Comparison of ENCODE assay signal across 27 cellular contexts in the genomic region with DNA sequence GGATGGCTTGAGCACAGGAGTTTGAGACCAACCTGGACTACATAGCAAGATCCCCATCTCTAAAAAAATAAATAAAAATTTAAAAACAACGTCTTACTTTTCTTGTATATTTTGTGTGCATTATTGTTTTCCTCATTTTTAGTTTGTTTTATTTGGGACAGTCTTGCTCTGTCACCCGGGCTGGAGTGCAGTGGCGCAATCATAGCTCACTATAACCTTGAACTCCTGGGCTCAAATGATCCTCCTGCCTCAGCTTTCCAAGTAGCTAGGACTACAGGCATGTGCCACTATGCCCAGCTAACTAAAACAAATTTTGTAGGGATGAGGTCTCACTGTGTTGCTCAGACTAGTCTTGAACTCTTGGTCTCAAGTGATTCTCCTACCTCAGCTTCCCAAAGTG. TPM values are rescaled to one million over a fixed set of nuclear protein-coding genes. Genes with fewer than 3 reads are reported as not detected.
DNase-seq lines count a peak whose midpoint lies in the region; ATAC-seq, FAIRE-seq and TF ChIP-seq lines count a peak whose summit lies in the region.
"Had no signal": no experiment of that assay in that cellular context is flagged by ENCODE, and none has a peak within 500 bp of the region (broad histone marks: within the 10 kb centered on the region; RNA-seq: fewer than 3 reads in every experiment).

No MANE protein-coding gene starts in this region.

- H3K27me3 ChIP-seq in K562 (ENCODE audit: control insufficient read depth in 2 of 2, insufficient read depth in 2 of 2, low read length in 2 of 2) = no peaks in the 10 kb centered on the region
- no peaks in the 10 kb centered on the region for H3K27me3 ChIP-seq in liver (ENCODE audit: control insufficient read depth in 4 of 4, insufficient read depth in 4 of 4, low read length in 3 of 4)
- H3K27me3 ChIP-seq in tibial artery = no peaks in the 10 kb centered on the region
- H3K27me3 ChIP-seq in ovary = no peaks in the 10 kb centered on the region
- H3K27me3 ChIP-seq: BE2C, BLaER1 had no signal

- intact Hi-C loops in K562 (cut with micrococcal nuclease) = no loop called here
- intact Hi-C loops in tibial artery (cut with DNase I; ENCODE audit: low total_unique reads) = no loop called here
- intact Hi-C loops in ovary (cut with DNase I) = no loop called here

- H3K9me1 ChIP-seq in K562 (ENCODE audit: control insufficient read depth, insufficient read depth, low read length) = no peaks in the 10 kb centered on the region

- TF ChIP-seq POLR2A in K562 (conservative IDR thresholded peaks at IDR 0.05) (no peak), ovary (IDR thresholded peaks at IDR 0.05) (no peak)

- no peaks in the 10 kb centered on the region for H3K36me3 ChIP-seq in K562 (ENCODE audit: control insufficient read depth, insufficient read depth, low read length)
- no peaks in the 10 kb centered on the region for H3K36me3 ChIP-seq in liver (ENCODE audit: control insufficient read depth in 4 of 4, insufficient read depth in 3 of 4, low read depth in 1 of 4, low read length in 3 of 4)
- no peaks in the 10 kb centered on the region for H3K36me3 ChIP-seq in tibial artery
- no peaks in the 10 kb centered on the region for H3K36me3 ChIP-seq in ovary
- H3K36me3 ChIP-seq: BE2C, BLaER1 had no signal

- in situ Hi-C loops in K562 (cut with MboI) = no loop called here

- FAIRE-seq in K562 (lab: Jason Lieb, UNC) = peak; percentile 58
- FAIRE-seq: A204.1, GM12878, GM12892, GM18507 had no signal

- TF ChIP-seq RAD21 in K562 (CRISPR knock-in tag; conservative IDR thresholded peaks at IDR 0.05 in 1 of 2, IDR thresholded peaks at IDR 0.05 in 1 of 2) (no peak), liver (IDR thresholded peaks at IDR 0.05) (peak; percentile 15 to 41)

- CTCF ChIA-PET in K562 (lab: Yijun Ruan, JAX; ENCODE audit: low intra/inter-chr PET ratio) = no interaction called here

- H3K4me3 ChIP-seq in K562 (no peak overlapping the region), liver (ENCODE audit: low read depth in 1 of 3, low read length in 3 of 3) (no peak overlapping the region), tibial artery (no peak overlapping the region), ovary (no peak overlapping the region)
- H3K4me3 ChIP-seq: BLaER1, GM12878 had no signal

- H3K9me3 ChIP-seq in K562 (replicated peaks; ENCODE audit: control insufficient read depth, insufficient read depth, low read depth, low read length) = no peaks in the 10 kb centered on the region
- H3K9me3 ChIP-seq in liver (ENCODE audit: control insufficient read depth in 4 of 4, low read length in 3 of 4) = no peaks in the 10 kb centered on the region
- no peaks in the 10 kb centered on the region for H3K9me3 ChIP-seq in tibial artery
- H3K9me3 ChIP-seq in ovary = no peaks in the 10 kb centered on the region
- H3K9me3 ChIP-seq: BE2C, BLaER1 had no signal

- no peak for TF ChIP-seq EP300 in K562 (IDR thresholded peaks at IDR 0.05; ENCODE audit: low read length)
- no peak for TF ChIP-seq EP300 in ovary (IDR thresholded peaks at IDR 0.05)

- ATAC-seq in K562 (no peak), left lobe of liver (peak; percentile 64), HG03097 (IDR thresholded peaks at IDR 0.05; ENCODE audit: low FRiP score, unreplicated experiment) (no peak)
- ATAC-seq: GM12878 had no signal

- H3K79me2 ChIP-seq in K562 (ENCODE audit: control insufficient read depth, insufficient read depth, low read length) = no peaks in the 10 kb centered on the region

- 38% methylated on average over 3 of the region's 3 CpGs for WGBS in K562 (ENCODE audit: insufficient coverage, low coverage, missing lambda C conversion rate)
- 40% methylated on average over 3 of the region's 3 CpGs for WGBS in liver
- WGBS in ovary, 3 donors = 78 to 88% (median 82%) methylated on average over 3 of the region's 3 CpGs

- H3K4me1 ChIP-seq in K562 (replicated peaks in 1 of 2; ENCODE audit: control insufficient read depth in 2 of 2, insufficient read depth in 2 of 2, low read length in 2 of 2) = no peaks in the 10 kb centered on the region; a peak in 1 of 5 replicates
- H3K4me1 ChIP-seq in liver (ENCODE audit: control insufficient read depth in 4 of 4, insufficient read depth in 4 of 4, low read length in 3 of 4) = peaks cover 16 to 32% (median 30%) of the 10 kb centered on the region in 4 donors
- no peaks in the 10 kb centered on the region for H3K4me1 ChIP-seq in tibial artery
- H3K4me1 ChIP-seq in ovary (ENCODE audit: insufficient read depth) = no peaks in the 10 kb centered on the region
- H3K4me1 ChIP-seq: BE2C had no signal

- no TSS peak for BruUV-seq in K562 (replicated peaks; lab: Mats Ljungman, UMichigan)

- H4K20me1 ChIP-seq in K562 (replicated peaks; ENCODE audit: control insufficient read depth, insufficient read depth, low read length) = no peaks in the 10 kb centered on the region
- H4K20me1 ChIP-seq: BLaER1 had no signal

- POLR2A ChIA-PET in K562 (lab: Yijun Ruan, JAX) = interaction anchor here (0.6 to 2.7 kb wide), 2 partner anchors 9 to 195 kb away, joined by 3 to 14 read pairs; a partner anchor contains a TSS

- TF ChIP-seq CTCF in K562 (IDR thresholded peaks at IDR 0.05 in 2 of 3, conservative IDR thresholded peaks at IDR 0.05 in 1 of 3; ENCODE audit: insufficient read depth in 2 of 3, low read depth in 1 of 3, low read length in 3 of 3) = no peak
- TF ChIP-seq CTCF in liver (IDR thresholded peaks at IDR 0.05; ENCODE audit: low read depth, low read length, missing input control) = no peak
- no peak for TF ChIP-seq CTCF in tibial artery (IDR thresholded peaks at IDR 0.05)
- no peak for TF ChIP-seq CTCF in ovary (IDR thresholded peaks at IDR 0.05)

- H3K27ac ChIP-seq in K562 (ENCODE audit: extremely low read depth, low read depth, low read length) = no peak overlapping the region
- H3K27ac ChIP-seq in liver (ENCODE audit: low read depth in 1 of 2, low read length in 2 of 2) = peak overlapping the region; percentile 80 to 86
- H3K27ac ChIP-seq in tibial artery = no peak overlapping the region
- no peak overlapping the region for H3K27ac ChIP-seq in ovary
- H3K27ac ChIP-seq: BLaER1 had no signal

- DNase-seq in K562 (ENCODE audit: extremely low read depth in 1 of 4, low spot score in 3 of 4) (no peak), left lobe of liver (ENCODE audit: low spot score) (peak; percentile 82), NOMO-1 treated with dmso at 0.1 percent for 144 hours (lab: John Stamatoyannopoulos, UW; ENCODE audit: unreplicated experiment) (no peak), tibial artery (no peak), ovary (no peak)
- DNase-seq: 8988T; ACHN; C1 segment of cervical spinal cord; CD4-positive, alpha-beta memory T cell; CD4-positive, CD25-positive, alpha-beta regulatory T cell; CD8-positive, alpha-beta memory T cell; COR-L47; DMS 273 treated with DMSO at 0.1 percent for 48 hours; DMS153; DMS53; DMS79; DND-41; EL; GDM1 had no signal

- no peak overlapping the region for H3K9ac ChIP-seq in K562 (ENCODE audit: insufficient read depth in 1 of 2, low read depth in 2 of 2, low read length in 2 of 2)
- H3K9ac ChIP-seq in liver (ENCODE audit: low read depth in 1 of 2, low read length in 2 of 2) = no peak overlapping the region
- H3K9ac ChIP-seq: BLaER1 had no signal

- H3K4me2 ChIP-seq in K562 (ENCODE audit: insufficient read depth, low read length) = no peak overlapping the region
- H3K4me2 ChIP-seq: BLaER1 had no signal

- no peak overlapping the region for H2AFZ ChIP-seq in K562 (ENCODE audit: low read depth, low read length)

RNA-seq across cellular contexts. Expression of a gene that starts 9.5 kb away (rescaled TPM):
- 0.56 and 0.86 TPM in 2 replicates for total RNA-seq in K562 (2011; cell fraction: chromatin; rRNA removed; ENCODE audit: low replicate concordance)
- total RNA-seq in K562 (2011; cell fraction: nucleolus; rRNA removed) = 0.39 and 0.50 TPM in 2 replicates
- 0.69 and 1.0 TPM in 2 replicates for total RNA-seq in K562 (2011; cell fraction: nucleoplasm; rRNA removed)
- total RNA-seq in K562 (2014; rRNA removed) (0.41 and 1.6 TPM in 2 replicates), K562 (2014; rRNA removed; fragmentation: Illumina TruSeq; extraction: Trizol) (1.9 and 2.2 TPM in 2 replicates), K562 (2015; rRNA removed; fragmentation: Illumina TruSeq; extraction: Trizol) (0.94 and 0.98 TPM in 2 replicates), K562 (2021) (1.8 and 2.0 TPM in 2 replicates), left lobe of liver (209 TPM), liver (100 to 1,000 TPM in 1 of 2 donors, 10 to 100 TPM in 1; 21.1 to 102 TPM), ovary (10 to 100 TPM; 27.0 to 63.1 (median 56.9) TPM)
- polyA plus RNA-seq in K562 (2011; rRNA removed) (3.7 and 5.7 TPM in 2 replicates), K562 (2014; fragmentation: Illumina TruSeq; extraction: Trizol) (1.9 and 3.1 TPM in 2 replicates), K562 (2014; fragmentation: Nextera tagmentation; extraction: Ambion mirVana) (1 to 10 TPM; 3.0 to 3.7 TPM), K562 (2014; rRNA removed) (1.6 and 2.3 TPM in 2 replicates), liver (100 to 1,000 TPM in 1 of 2 donors, 10 to 100 TPM in 1; 80.9 to 311 TPM), ovary (10 to 100 TPM; 18.8 to 83.6 TPM)
- 0.40 and 4.1 TPM in 2 replicates for polyA plus RNA-seq in K562 (2011; cell fraction: cytosol; rRNA removed)
- polyA plus RNA-seq in K562 (2011; cell fraction: nucleus; rRNA removed) = 0.54 and 1.7 TPM in 2 replicates
- 1.7 and 10.2 TPM in 2 replicates for polyA plus RNA-seq in K562 (2012)
- 3.5 and 7.7 TPM in 2 replicates for polyA minus RNA-seq in K562 (2011; rRNA and poly(A)+ RNA removed)
- polyA minus RNA-seq in K562 (2011; cell fraction: cytosol; rRNA and poly(A)+ RNA removed) = 5.2 TPM in 1 of 2 replicates, not detected in the other
- 0.22 and 0.40 TPM in 2 replicates for polyA minus RNA-seq in K562 (2011; cell fraction: nucleus; rRNA and poly(A)+ RNA removed)

RNA-seq across cellular contexts. Expression of a gene that starts 49.7 kb away (rescaled TPM):
- 14.5 and 47.2 TPM in 2 replicates for total RNA-seq in K562 (2011; cell fraction: chromatin; rRNA removed; ENCODE audit: low replicate concordance)
- 15.8 and 18.4 TPM in 2 replicates for total RNA-seq in K562 (2011; cell fraction: nucleolus; rRNA removed)
- 30.0 and 56.6 TPM in 2 replicates for total RNA-seq in K562 (2011; cell fraction: nucleoplasm; rRNA removed)
- 60.5 and 99.0 TPM in 2 replicates for total RNA-seq in K562 (2014; rRNA removed)
- 32.1 and 39.6 TPM in 2 replicates for total RNA-seq in K562 (2014; rRNA removed; fragmentation: Illumina TruSeq; extraction: Trizol)
- 25.5 and 29.8 TPM in 2 replicates for total RNA-seq in K562 (2015; rRNA removed; fragmentation: Illumina TruSeq; extraction: Trizol)
- total RNA-seq in K562 (2021) = 103 and 121 TPM in 2 replicates
- 133 and 190 TPM in 2 replicates for polyA plus RNA-seq in K562 (2011; rRNA removed)
- polyA plus RNA-seq in K562 (2011; cell fraction: cytosol; rRNA removed) = 52.2 and 63.3 TPM in 2 replicates
- 16.8 and 24.8 TPM in 2 replicates for polyA plus RNA-seq in K562 (2011; cell fraction: nucleus; rRNA removed)
- polyA plus RNA-seq in K562 (2012) = 76.3 and 178 TPM in 2 replicates
- polyA plus RNA-seq in K562 (2014; fragmentation: Illumina TruSeq; extraction: Trizol) = 74.2 and 77.5 TPM in 2 replicates
- 10 to 100 TPM; 48.4 to 62.6 TPM for polyA plus RNA-seq in K562 (2014; fragmentation: Nextera tagmentation; extraction: Ambion mirVana)
- 88.6 and 142 TPM in 2 replicates for polyA plus RNA-seq in K562 (2014; rRNA removed)
- polyA minus RNA-seq in K562 (2011; rRNA and poly(A)+ RNA removed) = 78.7 and 92.4 TPM in 2 replicates
- polyA minus RNA-seq in K562 (2011; cell fraction: cytosol; rRNA and poly(A)+ RNA removed) = 34.0 and 48.8 TPM in 2 replicates
- polyA minus RNA-seq in K562 (2011; cell fraction: nucleus; rRNA and poly(A)+ RNA removed) = 6.9 and 12.9 TPM in 2 replicates
- total RNA-seq in left lobe of liver = 43.4 TPM
- total RNA-seq in liver = 10 to 100 TPM; 25.8 to 26.3 TPM
- polyA plus RNA-seq in liver = 10 to 100 TPM; 21.5 to 45.3 TPM
- total RNA-seq in ovary = 10 to 100 TPM; 17.6 to 63.8 (median 52.2) TPM
- 10 to 100 TPM; 14.5 to 58.7 TPM for polyA plus RNA-seq in ovary

Comparison
In these comparisons a context has a peak if more than half of its experiments do, and no peak if none do; other contexts are left out.
1. H3K27ac ChIP-seq: peak in liver (2 of 2); none in K562 (single experiment), tibial artery (0 of 2) and ovary (0 of 2).
2. RNA of a gene that starts 9.5 kb away (total RNA-seq): 209 TPM in left lobe of liver (single experiment), 21.1 to 102 TPM in liver and 27.0 to 63.1 TPM in ovary; 0.39 to 2.2 TPM in K562; every median in the first group is over 4 times any median in the second.